28 cellular contexts compared by ENCODE assay signal in the genomic region with DNA sequence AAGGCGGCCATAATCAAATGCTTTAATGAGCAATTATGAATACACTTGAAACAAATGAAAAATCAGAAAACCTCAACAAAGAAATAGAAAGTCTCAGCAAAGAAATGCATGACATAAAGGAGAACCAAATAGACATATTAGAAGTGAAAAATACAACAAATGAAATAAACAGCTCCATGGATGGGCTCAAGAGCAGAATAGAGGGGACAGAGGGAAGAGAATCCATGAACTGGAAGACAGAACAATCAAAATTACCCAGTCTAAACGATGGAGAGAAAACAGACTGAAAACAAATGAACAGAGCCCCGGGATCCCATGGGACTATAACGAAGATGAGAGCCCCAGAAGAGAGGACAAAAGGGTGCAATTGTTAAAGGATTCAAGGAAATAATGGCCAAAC.
"Had no signal": no experiment of that assay in that cellular context is flagged by ENCODE, and none has a peak within 500 bp of the region (broad histone marks: within the 10 kb centered on the region; RNA-seq: fewer than 3 reads in every experiment).

No MANE protein-coding gene starts in this region.

- DNase-seq: colonic mucosa; cortex of kidney; dermis blood vessel endothelial cell; dorsolateral prefrontal cortex; effector CD4-positive, alpha-beta T cell; effector CD8-positive, alpha-beta T cell; effector memory CD4-positive, alpha-beta T cell; effector memory CD8-positive, alpha-beta T cell; endodermal cell; erythroblast; esophagus squamous epithelium; foreskin fibroblast; foreskin keratinocyte; foreskin melanocyte; gastrocnemius medialis; glutamatergic neuron; head of caudate nucleus; heart left ventricle; heart right ventricle had no signal

- H3K4me3 ChIP-seq: colonic mucosa, coronary artery, dorsolateral prefrontal cortex, esophagus muscularis mucosa, esophagus squamous epithelium, gastrocnemius medialis, gastroesophageal sphincter, heart left ventricle, heart right ventricle had no signal

- ATAC-seq: effector memory CD8-positive, alpha-beta T cell; esophagus mucosa; foreskin keratinocyte; gastrocnemius medialis; gastroesophageal sphincter; heart left ventricle; heart right ventricle had no signal

- H3K9me3 ChIP-seq: colonic mucosa, esophagus squamous epithelium, gastrocnemius medialis had no signal

- H3K27me3 ChIP-seq: colonic mucosa, foreskin keratinocyte had no signal

- H3K36me3 ChIP-seq: colonic mucosa, esophagus muscularis mucosa, esophagus squamous epithelium, gastrocnemius medialis, gastroesophageal sphincter, heart left ventricle, heart right ventricle had no signal

- H3K27ac ChIP-seq: colonic mucosa, coronary artery, dorsolateral prefrontal cortex, epithelial cell of prostate, esophagus muscularis mucosa, esophagus squamous epithelium, foreskin keratinocyte, gastrocnemius medialis, gastroesophageal sphincter, heart left ventricle, heart right ventricle had no signal

- FAIRE-seq: colon, endometrium, endothelial cell of umbilical vein, frontal cortex had no signal

- H3K4me1 ChIP-seq: colonic mucosa, esophagus muscularis mucosa, gastrocnemius medialis, gastroesophageal sphincter, heart left ventricle, heart right ventricle had no signal
